In the genomic region with DNA sequence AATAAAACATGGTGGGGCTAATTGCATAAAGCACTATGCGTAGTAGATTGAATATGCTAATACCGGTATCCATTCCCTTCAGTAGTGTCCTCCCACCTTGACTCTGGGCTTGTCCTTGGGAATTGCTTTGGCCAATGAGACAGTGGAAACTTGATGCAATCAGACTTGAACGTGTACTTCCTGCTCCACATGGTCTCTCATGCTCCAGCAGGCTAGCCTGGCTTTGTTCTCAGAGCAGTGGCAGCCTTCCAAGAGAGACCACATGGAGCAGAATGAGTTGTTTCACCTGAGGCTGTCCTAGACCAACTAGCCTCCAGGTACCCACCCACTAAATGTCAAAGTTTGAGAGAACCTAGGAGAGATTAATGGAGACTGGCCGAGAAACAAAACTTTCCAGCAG, we compare ENCODE assay signal across 1 cellular context.
TF ChIP-seq lines count a peak whose summit lies in the region.

No MANE protein-coding gene starts in this region.

TF ChIP-seq in HEK293, 187 proteins besides CTCF, POLR2A, EP300 and RAD21 (continued from another document):
- TF ChIP-seq, protein P1, sequence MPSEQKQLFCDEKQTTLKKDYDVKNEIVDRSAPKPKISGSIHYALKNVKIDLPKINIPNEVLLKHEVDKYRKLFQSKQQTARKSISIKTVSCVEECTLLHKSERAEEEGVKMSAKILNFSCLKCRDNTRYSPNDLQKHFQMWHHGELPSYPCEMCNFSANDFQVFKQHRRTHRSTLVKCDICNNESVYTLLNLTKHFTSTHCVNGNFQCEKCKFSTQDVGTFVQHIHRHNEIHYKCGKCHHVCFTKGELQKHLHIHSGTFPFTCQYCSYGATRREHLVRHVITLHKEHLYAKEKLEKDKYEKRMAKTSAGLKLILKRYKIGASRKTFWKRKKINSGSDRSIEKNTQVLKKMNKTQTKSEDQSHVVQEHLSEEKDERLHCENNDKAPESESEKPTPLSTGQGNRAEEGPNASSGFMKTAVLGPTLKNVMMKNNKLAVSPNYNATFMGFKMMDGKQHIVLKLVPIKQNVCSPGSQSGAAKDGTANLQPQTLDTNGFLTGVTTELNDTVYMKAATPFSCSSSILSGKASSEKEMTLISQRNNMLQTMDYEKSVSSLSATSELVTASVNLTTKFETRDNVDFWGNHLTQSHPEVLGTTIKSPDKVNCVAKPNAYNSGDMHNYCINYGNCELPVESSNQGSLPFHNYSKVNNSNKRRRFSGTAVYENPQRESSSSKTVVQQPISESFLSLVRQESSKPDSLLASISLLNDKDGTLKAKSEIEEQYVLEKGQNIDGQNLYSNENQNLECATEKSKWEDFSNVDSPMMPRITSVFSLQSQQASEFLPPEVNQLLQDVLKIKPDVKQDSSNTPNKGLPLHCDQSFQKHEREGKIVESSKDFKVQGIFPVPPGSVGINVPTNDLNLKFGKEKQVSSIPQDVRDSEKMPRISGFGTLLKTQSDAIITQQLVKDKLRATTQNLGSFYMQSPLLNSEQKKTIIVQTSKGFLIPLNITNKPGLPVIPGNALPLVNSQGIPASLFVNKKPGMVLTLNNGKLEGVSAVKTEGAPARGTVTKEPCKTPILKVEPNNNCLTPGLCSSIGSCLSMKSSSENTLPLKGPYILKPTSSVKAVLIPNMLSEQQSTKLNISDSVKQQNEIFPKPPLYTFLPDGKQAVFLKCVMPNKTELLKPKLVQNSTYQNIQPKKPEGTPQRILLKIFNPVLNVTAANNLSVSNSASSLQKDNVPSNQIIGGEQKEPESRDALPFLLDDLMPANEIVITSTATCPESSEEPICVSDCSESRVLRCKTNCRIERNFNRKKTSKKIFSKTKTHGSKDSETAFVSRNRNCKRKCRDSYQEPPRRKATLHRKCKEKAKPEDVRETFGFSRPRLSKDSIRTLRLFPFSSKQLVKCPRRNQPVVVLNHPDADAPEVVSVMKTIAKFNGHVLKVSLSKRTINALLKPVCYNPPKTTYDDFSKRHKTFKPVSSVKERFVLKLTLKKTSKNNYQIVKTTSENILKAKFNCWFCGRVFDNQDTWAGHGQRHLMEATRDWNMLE (tag by site-specific recombination; conservative IDR thresholded peaks at IDR 0.05; ENCODE audit: low read depth): 0 out of 2 replicates have a peak, but pooled peaks have one; percentile 30
- TF ChIP-seq, protein P2, sequence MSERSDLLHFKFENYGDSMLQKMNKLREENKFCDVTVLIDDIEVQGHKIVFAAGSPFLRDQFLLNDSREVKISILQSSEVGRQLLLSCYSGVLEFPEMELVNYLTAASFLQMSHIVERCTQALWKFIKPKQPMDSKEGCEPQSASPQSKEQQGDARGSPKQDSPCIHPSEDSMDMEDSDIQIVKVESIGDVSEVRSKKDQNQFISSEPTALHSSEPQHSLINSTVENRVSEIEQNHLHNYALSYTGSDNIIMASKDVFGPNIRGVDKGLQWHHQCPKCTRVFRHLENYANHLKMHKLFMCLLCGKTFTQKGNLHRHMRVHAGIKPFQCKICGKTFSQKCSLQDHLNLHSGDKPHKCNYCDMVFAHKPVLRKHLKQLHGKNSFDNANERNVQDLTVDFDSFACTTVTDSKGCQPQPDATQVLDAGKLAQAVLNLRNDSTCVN (tag by site-specific recombination; optimal IDR thresholded peaks at IDR 0.05): no peak
